Comparison of ENCODE assay signal across 16 cellular contexts in genomic region chr2:211367252-211367651, GRCh38.
A peak's percentile ranks its signal among the peaks of the same experiment; 100 is the strongest.
DNase-seq lines count a peak whose midpoint lies in the region; ATAC-seq and TF ChIP-seq lines count a peak whose summit lies in the region.
"Had no signal": no experiment of that assay in that cellular context is flagged by ENCODE, and none has a peak within 500 bp of the region (broad histone marks: within the 10 kb centered on the region; RNA-seq: fewer than 3 reads in every experiment).

No MANE protein-coding gene starts in this region.

- ATAC-seq in HG03460 (IDR thresholded peaks at IDR 0.05; ENCODE audit: unreplicated experiment): peak; percentile 3
- ATAC-seq in upper lobe of right lung: no peak

- H2BK15ac ChIP-seq in neuronal stem cell (ENCODE audit: low read length): no peak overlapping the region

- POLR2A ChIA-PET in RWPE1 (lab: Yijun Ruan, JAX; ENCODE audit: low non-redundant PET): no interaction called here

- no peak overlapping the region for H2BK12ac ChIP-seq in neuronal stem cell (ENCODE audit: low read length)

- H3K27ac ChIP-seq in RWPE1 (no peak overlapping the region), neuronal stem cell (replicated peaks; ENCODE audit: low read length) (no peak overlapping the region), upper lobe of right lung (no peak overlapping the region)
- H3K27ac ChIP-seq: C4-2B, KMS-11 had no signal

- peak overlapping the region; percentile 57 for H2AFZ ChIP-seq in neuronal stem cell (ENCODE audit: low read length)

- no peak overlapping the region for H4K91ac ChIP-seq in neuronal stem cell (ENCODE audit: low read depth, low read length, poor library complexity)

- TF ChIP-seq CTCF in RWPE1 (conservative IDR thresholded peaks at IDR 0.05; ENCODE audit: low read depth): no peak
- TF ChIP-seq CTCF in upper lobe of right lung (IDR thresholded peaks at IDR 0.05): no peak

- H3K4me3 ChIP-seq in neuronal stem cell (ENCODE audit: low read length in 2 of 2) (no peak overlapping the region), upper lobe of right lung (no peak overlapping the region)

- no peak overlapping the region for H3K23ac ChIP-seq in neuronal stem cell (ENCODE audit: low read depth, low read length, poor library complexity)

- H2AK5ac ChIP-seq in neuronal stem cell (ENCODE audit: low read depth, low read length): no peak overlapping the region

- no peak overlapping the region for H2BK120ac ChIP-seq in neuronal stem cell (ENCODE audit: low read depth, low read length)

- no peak overlapping the region for H2BK5ac ChIP-seq in neuronal stem cell (ENCODE audit: low read length)

- no peaks in the 10 kb centered on the region for H3K79me1 ChIP-seq in neuronal stem cell (ENCODE audit: low read depth, low read length)

- no peak overlapping the region for H3K14ac ChIP-seq in neuronal stem cell (ENCODE audit: low read length)

- H3K4ac ChIP-seq in neuronal stem cell (ENCODE audit: low read length): no peak overlapping the region

- intact Hi-C loops in upper lobe of right lung (cut with DNase I): no loop called here

- H3K36me3 ChIP-seq in neuronal stem cell (replicated peaks in 1 of 2; ENCODE audit: control insufficient read depth in 2 of 2, insufficient read depth in 2 of 2, low read length in 2 of 2) (no peaks in the 10 kb centered on the region), upper lobe of right lung (no peaks in the 10 kb centered on the region)

- H3K9ac ChIP-seq in neuronal stem cell (ENCODE audit: low read depth, low read length, poor library complexity): no peak overlapping the region
- H3K9ac ChIP-seq: KMS-11 had no signal

- H3K27me3 ChIP-seq in neuronal stem cell (ENCODE audit: control insufficient read depth in 3 of 3, insufficient read depth in 3 of 3, low read depth in 1 of 3, low read length in 3 of 3) (no peaks in the 10 kb centered on the region), upper lobe of right lung (no peaks in the 10 kb centered on the region)

- no CpG with 5 or more reads among the region's 5 CpGs for WGBS in neuronal stem cell (ENCODE audit: extremely low coverage in 2 of 2, insufficient read length in 2 of 2, insufficient replicate concordance in 1 of 2), 2 donors

- DNase-seq in NCI-H1417 (lab: John Stamatoyannopoulos, UW): peak in 2 of 3 experiments; percentile 34 to 54
- DNase-seq in NCI-H1417 treated with DMSO at 0.1 percent for 48 hours (lab: John Stamatoyannopoulos, UW): no peak
- DNase-seq in RWPE1 (ENCODE audit: low spot score): peak; percentile 17
- DNase-seq in neuronal stem cell (ENCODE audit: low spot score): no peak
- no peak for DNase-seq in activated gamma-delta T cell treated with Interleukin-2 at 50 U/mL for 16 hours
- no peak for DNase-seq in upper lobe of right lung
- DNase-seq in NCI-H524 treated with DMSO at 0.1 percent for 48 hours (lab: John Stamatoyannopoulos, UW): no peak
- DNase-seq: 8988T; activated CD4-positive, alpha-beta T cell treated with anti-CD3 and anti-CD28 coated beads, Interleukin-2, amount 50 U/mL, for 1 hour; activated T-cell treated with anti-CD3 and anti-CD28 coated beads, Interleukin-2, amount 50 U/mL, for 48 hours; DMS79 treated with DMSO at 0.1 percent for 48 hours; NCI-H1930; substantia nigra had no signal

- H3K4me2 ChIP-seq in neuronal stem cell (ENCODE audit: insufficient read depth, low read length, poor library complexity, severe bottlenecking): no peak overlapping the region
- H3K4me2 ChIP-seq: KMS-11 had no signal

- peaks cover 0 to 3% of the 10 kb centered on the region in 2 donors for H3K4me1 ChIP-seq in neuronal stem cell (ENCODE audit: control insufficient read depth in 2 of 2, insufficient read depth in 1 of 2, low read depth in 1 of 2, low read length in 2 of 2)
- no peaks in the 10 kb centered on the region for H3K4me1 ChIP-seq in upper lobe of right lung

- no peak overlapping the region for H3K18ac ChIP-seq in neuronal stem cell (ENCODE audit: low read length)

- CTCF ChIA-PET in RWPE1 (lab: Yijun Ruan, JAX): no interaction called here

- H3K9me3 ChIP-seq in neuronal stem cell (replicated peaks in 1 of 2; ENCODE audit: control insufficient read depth in 2 of 2, insufficient read depth in 1 of 2, low read depth in 1 of 2, low read length in 2 of 2): peaks cover 0 to 4% of the 10 kb centered on the region in 2 donors
- H3K9me3 ChIP-seq in upper lobe of right lung: no peaks in the 10 kb centered on the region

- no peak overlapping the region for H4K8ac ChIP-seq in neuronal stem cell (ENCODE audit: low read depth, low read length)

Comparison
In these comparisons a context has a peak if more than half of its experiments do, and no peak if none do; other contexts are left out.
1. DNase-seq: peak in NCI-H1417 (2 of 3) and RWPE1 (single experiment); none in NCI-H1417 treated with DMSO at 0.1 percent for 48 hours (single experiment), neuronal stem cell (single experiment), activated gamma-delta T cell treated with Interleukin-2 at 50 U/mL for 16 hours (single experiment), upper lobe of right lung (single experiment) and NCI-H524 treated with DMSO at 0.1 percent for 48 hours (single experiment).